ENCODE assay signal across 21 cellular contexts in genomic region chr6:55568779-55569439, GRCh38. TPM values are rescaled to one million over a fixed set of nuclear protein-coding genes. Genes with fewer than 3 reads are reported as not detected.
DNase-seq lines count a peak whose midpoint lies in the region; ATAC-seq and TF ChIP-seq lines count a peak whose summit lies in the region.
"Had no signal": no experiment of that assay in that cellular context is flagged by ENCODE, and none has a peak within 500 bp of the region (broad histone marks: within the 10 kb centered on the region; RNA-seq: fewer than 3 reads in every experiment).

No MANE protein-coding gene starts in this region.

- DNase-seq in Right ventricle myocardium inferior (ENCODE audit: missing footprints) = no peak
- DNase-seq in cardiac septum (ENCODE audit: low spot score) = no peak
- no peak for DNase-seq in right atrium auricular region (ENCODE audit: low spot score)
- DNase-seq in uterus = no peak
- DNase-seq in NCI-H524 (lab: John Stamatoyannopoulos, UW) = no peak
- no peak for DNase-seq in CD4-positive, alpha-beta T cell
- DNase-seq in H4 (ENCODE audit: low spot score) = no peak
- DNase-seq: activated CD4-positive, alpha-beta T cell treated with anti-CD3 and anti-CD28 coated beads, Interleukin-2, amount 10 ng/mL, durations not matched to agents 7 days and 5 days; activated naive CD4-positive, alpha-beta T cell; foreskin fibroblast; lower lobe of right lung; naive thymus-derived CD8-positive, alpha-beta T cell; NCI-H1436; NK-92 treated with Interleukin-12 subunit alpha and Interleukin-12 subunit beta, amount 100 ng/mL, for 24 hours; stimulated activated CD4-positive, alpha-beta T cell treated with anti-CD3 and anti-CD28 coated beads, Interleukin-15, amount 100 ng/mL, for 24 hours; T-cell; thyroid gland had no signal

- H3K27ac Mint-ChIP-seq in CD4-positive, alpha-beta T cell = no peak overlapping the region
- H3K27ac Mint-ChIP-seq: activated CD4-positive, alpha-beta T cell treated with anti-CD3 and anti-CD28 coated beads, Interleukin-2, amount 10 ng/mL, durations not matched to agents 7 days and 5 days; naive thymus-derived CD8-positive, alpha-beta T cell; stimulated activated effector memory CD8-positive, alpha-beta T cell treated with anti-CD3 and anti-CD28 coated beads, Interleukin-12 subunit alpha, Interleukin-12 subunit beta, amount 100 ng/mL, for 72 hours; T-cell had no signal

- H3K27ac ChIP-seq in right atrium auricular region (peak overlapping the region; percentile 37 to 73), uterus (peak overlapping the region; percentile 9 to 11)
- no peak overlapping the region for H3K27ac ChIP-seq in CD4-positive, alpha-beta T cell (ENCODE audit: low read depth, low read length)
- H3K27ac ChIP-seq: A549, lower lobe of right lung, RWPE1, thyroid gland had no signal

- H3K4me1 ChIP-seq in right atrium auricular region (peaks cover 0 to 5% of the 10 kb centered on the region in 2 donors), neuron (ENCODE audit: insufficient read depth, low read length) (peaks cover 5% of the 10 kb centered on the region), uterus (no peaks in the 10 kb centered on the region)
- H3K4me1 ChIP-seq: A549, lower lobe of right lung, thyroid gland had no signal

- ATAC-seq in Right ventricle myocardium inferior = peak; percentile 97
- ATAC-seq in CD4-positive, alpha-beta T cell (ENCODE audit: poor library complexity) = no peak
- ATAC-seq: A549; naive thymus-derived CD8-positive, alpha-beta T cell; stimulated activated effector memory CD8-positive, alpha-beta T cell treated with anti-CD3 and anti-CD28 coated beads, Interleukin-12 subunit alpha, Interleukin-12 subunit beta, amount 100 ng/mL, for 72 hours; T-cell had no signal

- peak overlapping the region; percentile 11 for H2AFZ ChIP-seq in neuron (ENCODE audit: low read depth, low read length)

- H3K4me3 Mint-ChIP-seq in CD4-positive, alpha-beta T cell = no peak overlapping the region
- H3K4me3 Mint-ChIP-seq: activated CD4-positive, alpha-beta T cell treated with anti-CD3 and anti-CD28 coated beads, Interleukin-2, amount 10 ng/mL, durations not matched to agents 7 days and 5 days; naive thymus-derived CD8-positive, alpha-beta T cell; stimulated activated effector memory CD8-positive, alpha-beta T cell treated with anti-CD3 and anti-CD28 coated beads, Interleukin-12 subunit alpha, Interleukin-12 subunit beta, amount 100 ng/mL, for 72 hours; T-cell had no signal

- H3K36me3 Mint-ChIP-seq in CD4-positive, alpha-beta T cell (ENCODE audit: low read depth) = no peaks in the 10 kb centered on the region
- H3K36me3 Mint-ChIP-seq: stimulated activated effector memory CD8-positive, alpha-beta T cell treated with anti-CD3 and anti-CD28 coated beads, Interleukin-12 subunit alpha, Interleukin-12 subunit beta, amount 100 ng/mL, for 72 hours; T-cell had no signal

- H3K4me3 ChIP-seq in right atrium auricular region = no peak overlapping the region
- H3K4me3 ChIP-seq in neuron (ENCODE audit: low read length) = no peak overlapping the region
- H3K4me3 ChIP-seq in uterus = no peak overlapping the region
- H3K4me3 ChIP-seq: A549, lower lobe of right lung, thyroid gland had no signal

- no peak for TF ChIP-seq CTCF in right atrium auricular region (IDR thresholded peaks at IDR 0.05)
- no peak for TF ChIP-seq CTCF in uterus (IDR thresholded peaks at IDR 0.05)
- TF ChIP-seq CTCF in CD4-positive, alpha-beta T cell (IDR thresholded peaks at IDR 0.05) = no peak

- H3K27me3 ChIP-seq in right atrium auricular region (no peaks in the 10 kb centered on the region), neuron (ENCODE audit: insufficient read depth, low read length) (no peaks in the 10 kb centered on the region), uterus (no peaks in the 10 kb centered on the region)
- no peaks in the 10 kb centered on the region for H3K27me3 ChIP-seq in CD4-positive, alpha-beta T cell (ENCODE audit: control insufficient read depth, insufficient read depth, low read length)
- H3K27me3 ChIP-seq: thyroid gland had no signal

- CTCF ChIA-PET in CD4-positive, alpha-beta T cell (lab: Charles Lee) = no interaction called here

- H3K9me3 ChIP-seq in right atrium auricular region (peaks cover 0 to 13% of the 10 kb centered on the region in 2 donors), neuron (ENCODE audit: low read length) (peaks cover 5% of the 10 kb centered on the region), uterus (no peaks in the 10 kb centered on the region)
- no peaks in the 10 kb centered on the region for H3K9me3 ChIP-seq in CD4-positive, alpha-beta T cell (ENCODE audit: control insufficient read depth, low read length)
- H3K9me3 ChIP-seq: A549, thyroid gland had no signal

- intact Hi-C loops in Right ventricle myocardium inferior (cut with DNase I) = no loop called here
- intact Hi-C loops in cardiac septum (cut with DNase I) = no loop called here
- intact Hi-C loops in uterus (cut with DNase I; ENCODE audit: low total_unique reads) = no loop called here
- intact Hi-C loops in CD4-positive, alpha-beta T cell (cut with DNase I, micrococcal nuclease) = no loop called here

- POLR2A ChIA-PET in CD4-positive, alpha-beta T cell (lab: Charles Lee) = no interaction called here

- H3K27me3 Mint-ChIP-seq in CD4-positive, alpha-beta T cell = no peaks in the 10 kb centered on the region
- H3K27me3 Mint-ChIP-seq: activated CD4-positive, alpha-beta T cell treated with anti-CD3 and anti-CD28 coated beads, Interleukin-2, amount 10 ng/mL, durations not matched to agents 7 days and 5 days; naive thymus-derived CD8-positive, alpha-beta T cell; T-cell had no signal

- H3K36me3 ChIP-seq in right atrium auricular region = no peaks in the 10 kb centered on the region
- H3K36me3 ChIP-seq in neuron (ENCODE audit: insufficient read depth, low read length) = no peaks in the 10 kb centered on the region
- no peaks in the 10 kb centered on the region for H3K36me3 ChIP-seq in uterus
- H3K36me3 ChIP-seq: lower lobe of right lung, thyroid gland had no signal

- H3K9me3 Mint-ChIP-seq in CD4-positive, alpha-beta T cell = peaks cover 11% of the 10 kb centered on the region

- no peaks in the 10 kb centered on the region for H3K4me1 Mint-ChIP-seq in CD4-positive, alpha-beta T cell (ENCODE audit: low read depth)
- H3K4me1 Mint-ChIP-seq: activated CD4-positive, alpha-beta T cell treated with anti-CD3 and anti-CD28 coated beads, Interleukin-2, amount 10 ng/mL, durations not matched to agents 7 days and 5 days; naive thymus-derived CD8-positive, alpha-beta T cell; stimulated activated effector memory CD8-positive, alpha-beta T cell treated with anti-CD3 and anti-CD28 coated beads, Interleukin-12 subunit alpha, Interleukin-12 subunit beta, amount 100 ng/mL, for 72 hours; T-cell had no signal

- no peak for TF ChIP-seq POLR2A in uterus (IDR thresholded peaks at IDR 0.05)

RNA-seq across cellular contexts. Expression of gene HMGCLL1, which starts 10.1 kb away (rescaled TPM):
- 2.2 TPM for total RNA-seq in Right ventricle myocardium inferior
- 1.2 TPM for total RNA-seq in cardiac septum
- total RNA-seq in right atrium auricular region = 1 to 10 TPM in 1 of 2 donors, under 1 TPM in 1; 0.94 to 2.6 TPM
- total RNA-seq in uterus = 1 to 10 TPM in 2 of 4 donors, under 1 TPM in 1, not detected in 1; 0.58 to 9.5 (median 1.5) TPM
- not detected for total RNA-seq in CD4-positive, alpha-beta T cell
- total RNA-seq in H4 (2014; rRNA removed; shearing (Covaris generic)) = 0.19 TPM in 1 of 2 replicates, not detected in the other
- total RNA-seq: activated CD4-positive, alpha-beta T cell treated with anti-CD3 and anti-CD28 coated beads, Interleukin-2, amount 10 ng/mL, durations not matched to agents 7 days and 5 days; naive thymus-derived CD8-positive, alpha-beta T cell; T-cell had no signal
